8 cellular contexts compared by ENCODE assay signal in the genomic region with DNA sequence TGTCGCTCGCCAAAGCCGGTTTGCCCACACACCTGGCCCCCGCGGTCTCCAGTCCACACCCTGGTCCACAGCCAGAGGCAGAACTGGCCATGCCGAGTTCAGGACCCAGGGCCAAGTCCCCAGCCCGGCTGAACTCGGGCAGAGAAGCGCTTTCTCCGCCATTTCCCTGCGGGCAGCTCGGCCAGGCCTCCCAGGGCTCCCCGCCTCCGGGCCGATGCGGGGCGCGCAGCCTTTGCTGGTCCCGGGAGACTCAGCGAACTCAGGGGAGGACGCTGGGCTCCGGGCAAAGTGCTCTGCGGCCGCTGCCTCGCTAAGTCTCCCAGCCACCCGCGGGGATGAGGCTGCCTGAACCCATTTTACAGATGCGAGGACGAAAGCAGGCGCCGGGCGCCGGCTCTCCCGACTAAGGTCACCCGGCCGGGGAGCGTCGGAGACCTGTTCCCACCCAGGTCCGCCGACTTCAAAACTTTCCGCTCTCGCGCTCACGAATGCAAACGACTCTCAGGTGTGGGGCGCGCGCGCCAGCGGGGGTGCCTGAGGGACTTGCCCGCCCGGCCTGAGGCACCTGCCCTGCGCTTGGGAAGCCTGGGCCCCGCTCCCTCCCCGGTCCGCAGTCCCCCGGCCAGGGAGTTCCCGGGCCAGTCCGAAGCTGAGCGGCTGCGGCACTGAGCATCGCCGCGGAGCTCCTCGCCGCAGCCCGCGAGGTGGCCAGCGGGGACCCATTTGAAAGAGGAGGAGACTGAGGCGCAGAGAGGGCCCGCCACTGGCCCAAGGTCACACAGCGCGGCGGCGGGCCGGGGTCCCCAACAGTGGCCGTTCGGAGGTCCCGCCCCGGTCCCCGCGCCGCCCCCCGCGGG. TPM values are rescaled to one million over a fixed set of nuclear protein-coding genes. Genes with fewer than 3 reads are reported as not detected.
DNase-seq lines count a peak whose midpoint lies in the region; ATAC-seq and TF ChIP-seq lines count a peak whose summit lies in the region.

No MANE protein-coding gene starts in this region.

- ATAC-seq in CD4-positive, CD25-positive, alpha-beta regulatory T cell (ENCODE audit: low read depth in 2 of 2) = peak in 1 of 2 donors; percentile 17
- ATAC-seq in GM19455 (IDR thresholded peaks at IDR 0.05; ENCODE audit: unreplicated experiment) (peak; percentile 48), HG03460 (IDR thresholded peaks at IDR 0.05; ENCODE audit: unreplicated experiment) (peak; percentile 40), heart left ventricle (peak in 2 of 4 donors; percentile 39 to 42), gastrocnemius medialis (no peak)

- H3K27me3 ChIP-seq in CD4-positive, CD25-positive, alpha-beta regulatory T cell (ENCODE audit: control insufficient read depth, insufficient read depth, low read length) = peaks cover 4% of the 10 kb centered on the region
- H3K27me3 ChIP-seq in heart left ventricle = peaks cover 0 to 33% (median 6%) of the 10 kb centered on the region in 9 donors
- H3K27me3 ChIP-seq in gastrocnemius medialis = peaks cover 61 to 82% (median 61%) of the 10 kb centered on the region in 3 donors

- 0 to 2% (median 1%) methylated on average over 49 to 85 of the region's 85 CpGs for WGBS in heart left ventricle, 4 donors

- TF ChIP-seq POLR2A in heart left ventricle (IDR thresholded peaks at IDR 0.05) = no peak
- no peak for TF ChIP-seq POLR2A in gastrocnemius medialis (IDR thresholded peaks at IDR 0.05)

- H3K27ac Mint-ChIP-seq in CD4-positive, CD25-positive, alpha-beta regulatory T cell = no peak overlapping the region

- H3K4me3 Mint-ChIP-seq in CD4-positive, CD25-positive, alpha-beta regulatory T cell = peak overlapping the region; percentile 84 to 93 (median 88)

- no peak for TF ChIP-seq CTCF in heart left ventricle (IDR thresholded peaks at IDR 0.05)
- TF ChIP-seq CTCF in gastrocnemius medialis (IDR thresholded peaks at IDR 0.05 in 4 of 5, conservative IDR thresholded peaks at IDR 0.05 in 1 of 5) = no peak

- in situ Hi-C loops in gastrocnemius medialis (cut with MboI; ENCODE audit: low sequenced_read_pairs in 4 of 4) = no loop called here

- peaks cover 0 to 3% (median 0%) of the 10 kb centered on the region in 7 donors for H3K9me3 Mint-ChIP-seq in CD4-positive, CD25-positive, alpha-beta regulatory T cell

- no peaks in the 10 kb centered on the region for H3K36me3 ChIP-seq in CD4-positive, CD25-positive, alpha-beta regulatory T cell (ENCODE audit: control insufficient read depth, insufficient read depth, low read length)
- no peaks in the 10 kb centered on the region for H3K36me3 ChIP-seq in heart left ventricle
- H3K36me3 ChIP-seq in gastrocnemius medialis = no peaks in the 10 kb centered on the region

- H3K4me3 ChIP-seq in CD4-positive, CD25-positive, alpha-beta regulatory T cell (ENCODE audit: low read depth, low read length) = peak overlapping the region; percentile 38
- H3K4me3 ChIP-seq in heart left ventricle (peak overlapping the region; percentile 34 to 91 (median 74)), gastrocnemius medialis (peak overlapping the region; percentile 45 to 59 (median 54))

- peaks cover 0 to 14% (median 9%) of the 10 kb centered on the region in 4 donors for H3K4me1 Mint-ChIP-seq in CD4-positive, CD25-positive, alpha-beta regulatory T cell

- peaks cover 38% of the 10 kb centered on the region for H3K27me3 Mint-ChIP-seq in CD4-positive, CD25-positive, alpha-beta regulatory T cell

- H3K9me3 ChIP-seq in CD4-positive, CD25-positive, alpha-beta regulatory T cell (ENCODE audit: control insufficient read depth in 2 of 2, low read length in 2 of 2) = no peaks in the 10 kb centered on the region
- H3K9me3 ChIP-seq in heart left ventricle = no peaks in the 10 kb centered on the region
- no peaks in the 10 kb centered on the region for H3K9me3 ChIP-seq in gastrocnemius medialis

- intact Hi-C loops in heart left ventricle (cut with DNase I) = loop anchor here in 6 of 10 donors (5.0 kb wide), 4 partner anchors 46 to 71 kb away; no protein-coding TSS in a partner anchor
- intact Hi-C loops in gastrocnemius medialis (cut with DNase I; ENCODE audit: low total_unique reads) = no loop called here

- DNase-seq in CD4-positive, CD25-positive, alpha-beta regulatory T cell = peak in 2 of 3 donors; percentile 8 to 35
- DNase-seq in activated CD8-positive, alpha-beta memory T cell treated with anti-CD3 and anti-CD28 coated beads for 24 hours = peak; percentile 75
- DNase-seq in heart left ventricle = peak in 2 of 5 donors; percentile 32 to 72
- DNase-seq in gastrocnemius medialis = no peak
- no peak for DNase-seq in AG08395 (ENCODE audit: low spot score)
- DNase-seq in NCI-H1694 (lab: John Stamatoyannopoulos, UW) = no peak

- peaks cover 16% of the 10 kb centered on the region for H3K4me1 ChIP-seq in CD4-positive, CD25-positive, alpha-beta regulatory T cell (ENCODE audit: control insufficient read depth, insufficient read depth, low read length, poor library complexity, severe bottlenecking)
- H3K4me1 ChIP-seq in heart left ventricle (peaks cover 0 to 55% (median 24%) of the 10 kb centered on the region in 12 donors), gastrocnemius medialis (no peaks in the 10 kb centered on the region)

- H3K36me3 Mint-ChIP-seq in CD4-positive, CD25-positive, alpha-beta regulatory T cell = no peaks in the 10 kb centered on the region

- no peak overlapping the region for H3K27ac ChIP-seq in CD4-positive, CD25-positive, alpha-beta regulatory T cell (ENCODE audit: insufficient read depth, low read length, poor library complexity, severe bottlenecking)
- peak overlapping the region in 11 of 12 donors; percentile 13 to 82 (median 62) for H3K27ac ChIP-seq in heart left ventricle
- H3K27ac ChIP-seq in gastrocnemius medialis = peak overlapping the region; percentile 2 to 54 (median 26)

RNA-seq across cellular contexts. Expression of a gene that starts 0.6 kb away (rescaled TPM):
- total RNA-seq in CD4-positive, CD25-positive, alpha-beta regulatory T cell = 9.4 TPM
- 10 to 100 TPM in 1 of 4 donors, 1 to 10 TPM in 3; 4.4 to 11.7 (median 6.7) TPM for polyA plus RNA-seq in CD4-positive, CD25-positive, alpha-beta regulatory T cell
- total RNA-seq in heart left ventricle = 10 to 100 TPM; 25.2 to 94.1 (median 72.2) TPM
- 10 to 100 TPM; 40.5 to 88.8 TPM for polyA plus RNA-seq in heart left ventricle
- 1 to 10 TPM; 1.2 to 4.1 (median 2.5) TPM for total RNA-seq in gastrocnemius medialis

Comparison
In these comparisons a context has a peak if more than half of its experiments do, and no peak if none do; other contexts are left out.
1. ATAC-seq: peak in GM19455 (single experiment) and HG03460 (single experiment); none in gastrocnemius medialis (0 of 2).
2. DNase-seq: peak in CD4-positive, CD25-positive, alpha-beta regulatory T cell (2 of 3) and activated CD8-positive, alpha-beta memory T cell treated with anti-CD3 and anti-CD28 coated beads for 24 hours (single experiment); none in gastrocnemius medialis (0 of 2), AG08395 (single experiment) and NCI-H1694 (single experiment).
3. Peak in every context shown above with its lines, with median percentiles within 50 percentile points of each other: H3K4me3 ChIP-seq.